ENCODE assay signal across 19 cellular contexts in the genomic region with DNA sequence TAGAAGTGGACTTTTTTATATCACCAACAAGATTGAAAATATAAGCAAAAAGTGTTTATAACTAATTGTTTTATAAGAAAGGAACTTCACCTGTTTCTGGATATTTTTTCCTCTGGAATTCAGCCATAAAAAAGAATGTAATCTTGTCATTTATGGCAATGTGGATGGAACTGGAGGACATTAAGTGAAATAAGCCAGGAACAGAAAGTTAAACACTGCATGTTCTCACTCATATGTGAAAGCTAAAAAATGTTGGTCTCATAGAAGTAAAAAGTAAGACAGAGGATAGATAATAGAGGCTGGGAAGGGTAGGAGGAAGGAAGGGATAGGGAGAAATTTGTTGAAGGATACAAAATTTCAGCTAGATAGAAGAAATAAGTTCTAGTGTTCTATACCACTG.
DNase-seq lines count a peak whose midpoint lies in the region; ATAC-seq, FAIRE-seq and TF ChIP-seq lines count a peak whose summit lies in the region.
"Had no signal": no experiment of that assay in that cellular context is flagged by ENCODE, and none has a peak within 500 bp of the region (broad histone marks: within the 10 kb centered on the region; RNA-seq: fewer than 3 reads in every experiment).

No MANE protein-coding gene starts in this region.

- intact Hi-C loops in right cardiac atrium (cut with DNase I): no loop called here
- intact Hi-C loops in activated CD4-positive, alpha-beta memory T cell treated with anti-CD3 and anti-CD28 coated beads for 36 hours (cut with micrococcal nuclease): no loop called here

- ATAC-seq in HG03135 (IDR thresholded peaks at IDR 0.05; ENCODE audit: unreplicated experiment) (no peak), right cardiac atrium (no peak)

- DNase-seq in SK-N-MC (ENCODE audit: low read depth, low spot score) (no peak), right cardiac atrium (no peak)
- no peak for DNase-seq in activated CD4-positive, alpha-beta memory T cell treated with anti-CD3 and anti-CD28 coated beads for 36 hours
- DNase-seq: C1 segment of cervical spinal cord; Calu3; CD4-positive, alpha-beta memory T cell; COR-L47; DMS53; DMS79 treated with DMSO at 0.1 percent for 48 hours; GF-D8; GM23248; H7; HCEC 1CT had no signal

- no peak for TF ChIP-seq CTCF in HEK293 (tag by site-specific recombination; IDR thresholded peaks at IDR 0.05)

- H3K9me3 Mint-ChIP-seq in activated CD4-positive, alpha-beta memory T cell treated with anti-CD3 and anti-CD28 coated beads for 36 hours: peaks cover 21% of the 10 kb centered on the region

- POLR2A ChIA-PET in HEK293 (lab: Yijun Ruan, JAX): no interaction called here
- POLR2A ChIA-PET in activated CD4-positive, alpha-beta memory T cell treated with anti-CD3 and anti-CD28 coated beads for 36 hours (lab: Charles Lee): no interaction called here

- no peaks in the 10 kb centered on the region for H3K27me3 ChIP-seq in right cardiac atrium (ENCODE audit: control insufficient read depth, insufficient read depth)

- H3K4me3 Mint-ChIP-seq in activated CD4-positive, alpha-beta memory T cell treated with anti-CD3 and anti-CD28 coated beads for 36 hours: no peak overlapping the region

- peaks cover 39% of the 10 kb centered on the region for H3K36me3 Mint-ChIP-seq in activated CD4-positive, alpha-beta memory T cell treated with anti-CD3 and anti-CD28 coated beads for 36 hours

- H3K4me3 ChIP-seq in HEK293 (ENCODE audit: low read depth, low read length) (no peak overlapping the region), SK-N-MC (no peak overlapping the region), right cardiac atrium (ENCODE audit: low read length) (no peak overlapping the region)
- H3K4me3 ChIP-seq: GM23248 had no signal

- no peaks in the 10 kb centered on the region for H3K4me1 Mint-ChIP-seq in activated CD4-positive, alpha-beta memory T cell treated with anti-CD3 and anti-CD28 coated beads for 36 hours (ENCODE audit: low read depth)

- H3K4me1 ChIP-seq in HEK293 (ENCODE audit: control insufficient read depth, insufficient read depth, low read length) (no peaks in the 10 kb centered on the region), right cardiac atrium (ENCODE audit: control insufficient read depth, insufficient read depth, low read length) (no peaks in the 10 kb centered on the region)

- H3K27ac Mint-ChIP-seq in activated CD4-positive, alpha-beta memory T cell treated with anti-CD3 and anti-CD28 coated beads for 36 hours: no peak overlapping the region

- H3K27me3 Mint-ChIP-seq in activated CD4-positive, alpha-beta memory T cell treated with anti-CD3 and anti-CD28 coated beads for 36 hours: no peaks in the 10 kb centered on the region
- H3K27me3 Mint-ChIP-seq: CD4-positive, alpha-beta memory T cell had no signal

- CTCF ChIA-PET in HEK293 (lab: Yijun Ruan, JAX): no interaction called here
- CTCF ChIA-PET in activated CD4-positive, alpha-beta memory T cell treated with anti-CD3 and anti-CD28 coated beads for 36 hours (lab: Charles Lee): no interaction called here

- H3K36me3 ChIP-seq in HEK293 (ENCODE audit: control insufficient read depth in 2 of 2, insufficient read depth in 1 of 2, low read length in 2 of 2) (peaks cover 16 to 32% of the 10 kb centered on the region in 2 experiments; a peak in 2 of 3 replicates), SK-N-MC (ENCODE audit: insufficient read depth, low read length) (peaks cover 24% of the 10 kb centered on the region)

- H3K9ac ChIP-seq in SK-N-MC (ENCODE audit: insufficient read length): no peak overlapping the region
- H3K9ac ChIP-seq: GM23248 had no signal

- H3K27ac ChIP-seq in HEK293 (ENCODE audit: extremely low read depth, low read depth, low read length) (no peak overlapping the region), SK-N-MC (peak overlapping the region; percentile 46; the same call in 1 of the 2 replicates), right cardiac atrium (ENCODE audit: low read length) (no peak overlapping the region)
- H3K27ac ChIP-seq: GM23248 had no signal

- peak; percentile 18 for FAIRE-seq in colon (lab: Jason Lieb, UNC)
- FAIRE-seq: GM12891, GM18507, H1 had no signal

- H3K9me3 ChIP-seq in HEK293 (ENCODE audit: control insufficient read depth, insufficient read depth, low read depth, low read length) (no peaks in the 10 kb centered on the region), SK-N-MC (ENCODE audit: low read depth, low read length) (no peaks in the 10 kb centered on the region), right cardiac atrium (ENCODE audit: control insufficient read depth, low read length) (no peaks in the 10 kb centered on the region)

TF ChIP-seq in HEK293, 187 proteins besides CTCF, POLR2A, EP300 and RAD21:
- TF ChIP-seq ZNF529 (tag by site-specific recombination; IDR thresholded peaks at IDR 0.05; ENCODE audit: insufficient replicate concordance) (no peak), PRDM1 (tag by site-specific recombination; IDR thresholded peaks at IDR 0.05) (peak; percentile 60)
TF ChIP-seq in HEK293: peak in this region for 1.
